In genomic region chr20:64149141-64149540, GRCh38 we compare ENCODE assay signal across 26 cellular contexts. TPM values are rescaled to one million over a fixed set of nuclear protein-coding genes. Genes with fewer than 3 reads are reported as not detected.
"Had no signal": no experiment of that assay in that cellular context is flagged by ENCODE, and none has a peak within 500 bp of the region (broad histone marks: within the 10 kb centered on the region; RNA-seq: fewer than 3 reads in every experiment).

No MANE protein-coding gene starts in this region.

- H3K36me3 Mint-ChIP-seq: activated CD8-positive, alpha-beta memory T cell treated with anti-CD3 and anti-CD28 coated beads, Interleukin-2, amount 10 ng/mL, durations not matched to agents 7 days and 5 days; brain had no signal

- H3K4me3 Mint-ChIP-seq: activated B cell treated with CpG ODN at 0.5 μM for 24 hours; activated CD4-positive, alpha-beta T cell treated with anti-CD3 and anti-CD28 coated beads, Interleukin-2, amount 10 ng/mL, durations not matched to agents 24 days and 14 days; activated CD8-positive, alpha-beta memory T cell treated with anti-CD3 and anti-CD28 coated beads, Interleukin-2, amount 10 ng/mL, durations not matched to agents 7 days and 5 days; activated naive CD8-positive, alpha-beta T cell treated with anti-CD3 and anti-CD28 coated beads, Interleukin-2, amount 50 U/mL, for 24 hours; activated T-cell treated with anti-CD3 and anti-CD28 coated beads, Interleukin-2, amount 50 U/mL, for 24 hours; brain; T-helper 1 cell treated with Interleukin-12 subunit alpha and Interleukin-12 subunit beta and Interleukin-4 antibody, amounts not matched to agents 30 μg/mL and 1 μg/mL, for 36 hours had no signal

- ATAC-seq: activated CD8-positive, alpha-beta memory T cell treated with anti-CD3 and anti-CD28 coated beads, Interleukin-2, amount 10 ng/mL, durations not matched to agents 7 days and 5 days; activated naive CD4-positive, alpha-beta T cell treated with anti-CD3 and anti-CD28 coated beads, Interleukin-2, amount 50 U/mL, for 72 hours; activated naive CD8-positive, alpha-beta T cell treated with anti-CD3 and anti-CD28 coated beads, Interleukin-2, amount 50 U/mL, for 24 hours had no signal

- H3K4me1 ChIP-seq: Peyer's patch had no signal

- H3K36me3 ChIP-seq: Peyer's patch had no signal

- H3K27me3 Mint-ChIP-seq: activated B cell treated with CpG ODN at 0.5 μM for 24 hours; activated CD4-positive, alpha-beta T cell treated with anti-CD3 and anti-CD28 coated beads, Interleukin-2, amount 10 ng/mL, durations not matched to agents 24 days and 14 days; activated CD8-positive, alpha-beta memory T cell treated with anti-CD3 and anti-CD28 coated beads, Interleukin-2, amount 10 ng/mL, durations not matched to agents 7 days and 5 days had no signal

- DNase-seq: activated B cell treated with CpG ODN at 0.5 μM for 24 hours; activated CD4-positive, alpha-beta T cell treated with anti-CD3 and anti-CD28 coated beads for 1 hour; activated CD4-positive, alpha-beta T cell treated with anti-CD3 and anti-CD28 coated beads, Interleukin-2, amount 10 ng/mL, durations not matched to agents 24 days and 14 days; activated CD4-positive, alpha-beta T cell treated with anti-CD3 and anti-CD28 coated beads, Interleukin-2, amount 50 U/mL, for 48 hours; activated CD8-positive, alpha-beta memory T cell treated with anti-CD3 and anti-CD28 coated beads, Interleukin-2, amount 10 ng/mL, durations not matched to agents 7 days and 5 days; activated naive CD8-positive, alpha-beta T cell treated with anti-CD3 and anti-CD28 coated beads, Interleukin-2, amount 50 U/mL, for 24 hours; activated T-cell treated with anti-CD3 and anti-CD28 coated beads, Interleukin-2, amount 50 U/mL, for 24 hours; amniotic stem cell; IMR-90; Kasumi-1; KBM-7; NCI-H1105 treated with DMSO at 0.1 percent for 48 hours; NCI-H1436 treated with DMSO at 0.1 percent for 48 hours; NCI-H187; NCI-H2081; NCI-H446; NCI-H524; Peyer's patch; SHP77; T-helper 9 cell had no signal

- H3K27ac ChIP-seq: Peyer's patch, RWPE1 had no signal

- H3K27ac Mint-ChIP-seq: activated B cell treated with CpG ODN at 0.5 μM for 24 hours; activated CD4-positive, alpha-beta T cell treated with anti-CD3 and anti-CD28 coated beads, Interleukin-2, amount 10 ng/mL, durations not matched to agents 24 days and 14 days; activated CD8-positive, alpha-beta memory T cell treated with anti-CD3 and anti-CD28 coated beads, Interleukin-2, amount 10 ng/mL, durations not matched to agents 7 days and 5 days; activated naive CD4-positive, alpha-beta T cell treated with anti-CD3 and anti-CD28 coated beads, Interleukin-2, amount 50 U/mL, for 72 hours; activated naive CD8-positive, alpha-beta T cell treated with anti-CD3 and anti-CD28 coated beads, Interleukin-2, amount 50 U/mL, for 24 hours; activated T-cell treated with anti-CD3 and anti-CD28 coated beads, Interleukin-2, amount 50 U/mL, for 24 hours; brain; T-helper 1 cell treated with Interleukin-12 subunit alpha and Interleukin-12 subunit beta and Interleukin-4 antibody, amounts not matched to agents 30 μg/mL and 1 μg/mL, for 36 hours had no signal

- H3K27me3 ChIP-seq: Peyer's patch had no signal

- H3K4me3 ChIP-seq: Peyer's patch had no signal

- H3K4me1 Mint-ChIP-seq: activated B cell treated with CpG ODN at 0.5 μM for 24 hours; activated CD4-positive, alpha-beta T cell treated with anti-CD3 and anti-CD28 coated beads, Interleukin-2, amount 10 ng/mL, durations not matched to agents 24 days and 14 days; activated CD8-positive, alpha-beta memory T cell treated with anti-CD3 and anti-CD28 coated beads, Interleukin-2, amount 10 ng/mL, durations not matched to agents 7 days and 5 days; activated naive CD8-positive, alpha-beta T cell treated with anti-CD3 and anti-CD28 coated beads, Interleukin-2, amount 50 U/mL, for 24 hours had no signal

RNA-seq across cellular contexts. Expression of gene MYT1, which starts 15.1 kb away (rescaled TPM):
- total RNA-seq: activated CD4-positive, alpha-beta T cell treated with anti-CD3 and anti-CD28 coated beads, Interleukin-2, amount 10 ng/mL, durations not matched to agents 24 days and 14 days; activated CD8-positive, alpha-beta memory T cell treated with anti-CD3 and anti-CD28 coated beads, Interleukin-2, amount 10 ng/mL, durations not matched to agents 7 days and 5 days; astrocyte; IMR-90 had no signal
- polyA plus RNA-seq: IMR-90 had no signal

RNA-seq across cellular contexts. Expression of gene NPBWR2, which starts 41.8 kb away (rescaled TPM):
- total RNA-seq: activated B cell treated with CpG ODN at 0.5 μM for 24 hours; activated CD4-positive, alpha-beta T cell treated with anti-CD3 and anti-CD28 coated beads, Interleukin-2, amount 10 ng/mL, durations not matched to agents 24 days and 14 days; activated CD8-positive, alpha-beta memory T cell treated with anti-CD3 and anti-CD28 coated beads, Interleukin-2, amount 10 ng/mL, durations not matched to agents 7 days and 5 days; activated naive CD4-positive, alpha-beta T cell treated with anti-CD3 and anti-CD28 coated beads, Interleukin-2, amount 50 U/mL, for 72 hours; astrocyte; IMR-90; Peyer's patch; SK-MEL-5 had no signal
- polyA plus RNA-seq: IMR-90 had no signal
